ENCODE assay signal across 8 cellular contexts in the genomic region with DNA sequence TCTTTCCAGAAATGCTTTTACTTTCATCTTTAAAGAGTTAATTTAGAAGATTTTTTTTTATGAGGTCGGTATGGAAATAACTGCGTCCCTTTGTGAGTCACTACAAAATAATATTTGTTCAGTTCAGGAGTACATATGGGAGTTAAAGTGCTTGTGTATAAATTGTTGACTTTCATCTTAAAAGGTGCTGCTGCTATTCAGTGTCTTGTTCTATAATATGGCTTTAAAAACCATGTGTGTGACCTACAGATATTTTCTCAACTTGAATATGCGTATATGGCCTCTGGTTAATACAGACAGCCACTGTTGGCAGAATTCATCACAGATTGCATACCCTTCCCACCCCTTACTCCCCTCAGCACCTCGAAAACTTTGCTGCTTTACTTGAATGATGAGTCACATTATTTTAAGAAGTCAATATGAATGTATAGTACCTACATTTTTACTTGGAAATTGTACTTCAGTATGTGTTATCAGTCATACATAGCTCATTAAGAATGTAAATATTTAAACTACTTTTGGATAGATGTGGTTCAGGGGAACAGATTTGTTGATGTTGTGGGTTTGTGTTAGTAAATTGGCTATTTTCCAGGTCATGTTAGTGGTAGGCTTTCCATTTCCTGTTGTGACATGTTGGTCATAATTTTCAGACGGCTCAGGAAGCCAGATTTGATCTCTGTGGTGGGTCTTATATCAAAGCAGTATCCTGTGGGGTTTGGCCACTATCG. TPM values are rescaled to one million over a fixed set of nuclear protein-coding genes. Genes with fewer than 3 reads are reported as not detected.
DNase-seq lines count a peak whose midpoint lies in the region; ATAC-seq, FAIRE-seq and TF ChIP-seq lines count a peak whose summit lies in the region.

No MANE protein-coding gene starts in this region.

- peak overlapping the region; percentile 62 for H3K27ac ChIP-seq in OCI-LY7 (ENCODE audit: low read depth, low read length, poor library complexity, severe bottlenecking)
- H3K27ac ChIP-seq in mucosa of rectum (ENCODE audit: low read depth in 2 of 2, low read length in 2 of 2): peak overlapping the region; percentile 76 to 100

- peak overlapping the region; percentile 99 to 100 for H3K9ac ChIP-seq in mucosa of rectum (ENCODE audit: low read depth in 1 of 2, low read length in 2 of 2)

- H3K9me2 ChIP-seq in OCI-LY7 (ENCODE audit: insufficient read depth, low read length): no peaks in the 10 kb centered on the region

- POLR2A ChIA-PET in OCI-LY7 (lab: Charles Lee): interaction anchor here (0.6 to 1.5 kb wide), 5 partner anchors 13 to 68 kb away, joined by 3 to 5 read pairs (median 4); no protein-coding TSS in a partner anchor

- no TSS peak for BruUV-seq in OCI-LY7 (replicated peaks; lab: Mats Ljungman, UMichigan)

- FAIRE-seq in bronchial epithelial cell (lab: Jason Lieb, UNC): no peak

- CTCF ChIA-PET in OCI-LY7 (lab: Charles Lee; ENCODE audit: unreplicated experiment): no interaction called here

- H3K27me3 ChIP-seq in bronchial epithelial cell (ENCODE audit: control insufficient read depth, insufficient read depth, low read length) (no peaks in the 10 kb centered on the region), mucosa of rectum (ENCODE audit: control insufficient read depth in 2 of 2, insufficient read depth in 2 of 2, low read length in 2 of 2) (no peaks in the 10 kb centered on the region)

- ATAC-seq in GM21529 (IDR thresholded peaks at IDR 0.05; ENCODE audit: unreplicated experiment): peak; percentile 22

- peaks cover 14% of the 10 kb centered on the region; the same call in 1 of the 2 replicates for H4K20me1 ChIP-seq in OCI-LY7 (ENCODE audit: insufficient read depth, low read length)

- H3K4me2 ChIP-seq in OCI-LY7 (ENCODE audit: low read length): peak overlapping the region; percentile 97

- no peak overlapping the region for H2AFZ ChIP-seq in OCI-LY7 (ENCODE audit: low read length)

- peaks cover 8% of the 10 kb centered on the region; the same call in 1 of the 2 replicates for H3K9me3 ChIP-seq in OCI-LY7 (ENCODE audit: low read length)
- no peaks in the 10 kb centered on the region for H3K9me3 ChIP-seq in mucosa of rectum (ENCODE audit: control insufficient read depth in 2 of 2, low read length in 2 of 2)

- H3K4me3 ChIP-seq in OCI-LY7 (ENCODE audit: low read depth, low read length, poor library complexity, severe bottlenecking) (peak overlapping the region; percentile 75), bronchial epithelial cell (ENCODE audit: low read depth, low read length) (peak overlapping the region; percentile 73), mucosa of rectum (ENCODE audit: low read length in 2 of 2) (peak overlapping the region; percentile 89 to 100)

- intact Hi-C loops in OCI-LY7 (cut with micrococcal nuclease; ENCODE audit: unreplicated experiment): loop anchor here (2.0 kb wide), 1 partner anchor 39 kb away; no protein-coding TSS in a partner anchor

- H3K79me2 ChIP-seq in OCI-LY7 (ENCODE audit: insufficient read depth, low read depth, low read length): peaks cover 65% of the 10 kb centered on the region

- no peak for TF ChIP-seq CTCF in OCI-LY7 (conservative IDR thresholded peaks at IDR 0.05; ENCODE audit: low read length)
- TF ChIP-seq CTCF in bronchial epithelial cell (IDR thresholded peaks at IDR 0.05; ENCODE audit: insufficient read depth, low read length, severe bottlenecking): no peak

- DNase-seq in CD1c-positive myeloid dendritic cell (ENCODE audit: extremely low spot score): peak; percentile 56
- peak; percentile 58 for DNase-seq in OCI-LY7 (ENCODE audit: low spot score)
- peak; percentile 81 for DNase-seq in bronchial epithelial cell (ENCODE audit: low read depth)
- DNase-seq in ureter (ENCODE audit: low spot score): no peak
- DNase-seq in DMS79 (lab: John Stamatoyannopoulos, UW): no peak
- DNase-seq in germinal center (ENCODE audit: low spot score): no peak

- H3K4me1 ChIP-seq in OCI-LY7 (ENCODE audit: insufficient read depth, low read length, poor library complexity, severe bottlenecking) (peaks cover 24% of the 10 kb centered on the region), mucosa of rectum (ENCODE audit: control insufficient read depth in 2 of 2, insufficient read depth in 2 of 2, low read length in 2 of 2) (peaks cover 3 to 17% of the 10 kb centered on the region in 2 donors)

- H3K36me3 ChIP-seq in OCI-LY7 (ENCODE audit: insufficient read depth, low read length): peaks cover 10% of the 10 kb centered on the region
- H3K36me3 ChIP-seq in bronchial epithelial cell (ENCODE audit: control insufficient read depth, insufficient read depth, low read length): no peaks in the 10 kb centered on the region
- no peaks in the 10 kb centered on the region for H3K36me3 ChIP-seq in mucosa of rectum (ENCODE audit: control insufficient read depth in 2 of 2, insufficient read depth in 2 of 2, low read length in 2 of 2)

RNA-seq across cellular contexts. Expression of gene CLCN3, which starts 1.5 kb away (rescaled TPM):
- total RNA-seq in OCI-LY7 (2014; rRNA removed; shearing (Covaris generic)): 17.8 and 23.0 TPM in 2 replicates
- 37.5 and 42.0 TPM in 2 replicates for total RNA-seq in OCI-LY7 (2022)
- total RNA-seq in bronchial epithelial cell: 45.0 and 96.9 TPM in 2 replicates
- total RNA-seq in ureter: 79.2 TPM

RNA-seq across cellular contexts. Expression of gene NEK1, which starts 9.5 kb away (rescaled TPM):
- 7.4 and 7.9 TPM in 2 replicates for total RNA-seq in OCI-LY7 (2014; rRNA removed; shearing (Covaris generic))
- total RNA-seq in OCI-LY7 (2022) (26.2 and 27.5 TPM in 2 replicates), bronchial epithelial cell (6.1 and 7.3 TPM in 2 replicates), ureter (19.3 TPM)

Comparison
In these comparisons a context has a peak if more than half of its experiments do, and no peak if none do; other contexts are left out.
1. DNase-seq: peak in CD1c-positive myeloid dendritic cell (single experiment), OCI-LY7 (single experiment) and bronchial epithelial cell (single experiment); none in ureter (single experiment), DMS79 (single experiment) and germinal center (single experiment).
2. Peak in every context shown above with its lines, with median percentiles within 50 percentile points of each other: H3K4me3 ChIP-seq.